In genomic region chr1:26921462-26922200, GRCh38 we compare ENCODE assay signal across 8 cellular contexts. TPM values are rescaled to one million over a fixed set of nuclear protein-coding genes. Genes with fewer than 3 reads are reported as not detected.
DNase-seq lines count a peak whose midpoint lies in the region; ATAC-seq, FAIRE-seq and TF ChIP-seq lines count a peak whose summit lies in the region.

TSS of gene NUDC (plus strand) at chr1:26921743. CDS start at chr1:26921849, 106 bp downstream.

- ATAC-seq in HG02840 (IDR thresholded peaks at IDR 0.05; ENCODE audit: low FRiP score, unreplicated experiment), result peak; percentile 96
- peak; percentile 94 to 98 (median 97) for ATAC-seq in T-cell (replicated peaks in 1 of 4)

- H3K27me3 ChIP-seq in cardiac muscle cell, result no peaks in the 10 kb centered on the region
- H3K27me3 ChIP-seq in parathyroid adenoma (ENCODE audit: control insufficient read depth, insufficient read depth, low read length), result no peaks in the 10 kb centered on the region
- no peaks in the 10 kb centered on the region for H3K27me3 ChIP-seq in tibial nerve

- no peaks in the 10 kb centered on the region for H3K27me3 Mint-ChIP-seq in T-cell

- WGBS in adipose tissue, 3 donors, result 0 to 1% (median 0%) methylated on average over 68 to 74 of the region's 74 CpGs
- WGBS in tibial nerve, 2 donors, result 0 to 1% methylated on average over 59 to 60 of the region's 74 CpGs

- peak within 1 kb of the TSS; percentile 90 to 98 (median 92) for H3K4me3 Mint-ChIP-seq in T-cell

- H2AFZ ChIP-seq in parathyroid adenoma, result peak within 1 kb of the TSS; percentile 94

- H3K36me3 Mint-ChIP-seq in T-cell, result peaks cover 4% of the 10 kb centered on the region

- FAIRE-seq in GM12891 (lab: Jason Lieb, UNC), result peak; percentile 100

- H3K27ac ChIP-seq in adipose tissue (ENCODE audit: low read depth, low read length), result no peak within 1 kb of the TSS
- H3K27ac ChIP-seq in cardiac muscle cell, result peak within 1 kb of the TSS; percentile 74
- peak within 1 kb of the TSS; percentile 66 for H3K27ac ChIP-seq in parathyroid adenoma
- H3K27ac ChIP-seq in tibial nerve, result peak within 1 kb of the TSS; percentile 82 to 97 (median 93)

- H3K9me3 ChIP-seq in cardiac muscle cell (ENCODE audit: low read depth) (no peaks in the 10 kb centered on the region), parathyroid adenoma (ENCODE audit: control insufficient read depth, low read length) (no peaks in the 10 kb centered on the region), tibial nerve (no peaks in the 10 kb centered on the region)

- TF ChIP-seq CTCF in cardiac muscle cell (IDR thresholded peaks at IDR 0.05; ENCODE audit: low read depth, low read length) (no peak), parathyroid adenoma (IDR thresholded peaks at IDR 0.05) (no peak), tibial nerve (IDR thresholded peaks at IDR 0.05) (peak in 1 of 5 experiments; percentile 33)

- CTCF ChIA-PET in T-cell (lab: Charles Lee), result interaction anchor here in 1 of 2 donors (0.5 kb wide), 2 partner anchors 132 to 370 kb away, joined by 3 read pairs; no protein-coding TSS in a partner anchor

- TF ChIP-seq POLR2A in GM12891 (IDR thresholded peaks at IDR 0.05; ENCODE audit: low read depth, low read length) (peak; percentile 93), tibial nerve (IDR thresholded peaks at IDR 0.05) (peak; percentile 84 to 95)

- peaks cover 16% of the 10 kb centered on the region for H3K36me3 ChIP-seq in cardiac muscle cell
- no peaks in the 10 kb centered on the region for H3K36me3 ChIP-seq in parathyroid adenoma (ENCODE audit: control insufficient read depth, insufficient read depth, low read length)
- H3K36me3 ChIP-seq in tibial nerve, result peaks cover 0 to 34% (median 9%) of the 10 kb centered on the region in 3 donors

- no peaks in the 10 kb centered on the region for H3K9me3 Mint-ChIP-seq in T-cell

- peak within 1 kb of the TSS; percentile 61 for H3K9ac ChIP-seq in parathyroid adenoma

- peak within 1 kb of the TSS; percentile 89 for H3K4me2 ChIP-seq in parathyroid adenoma (ENCODE audit: low read length)

- peak within 1 kb of the TSS; percentile 45 for H3K4me3 ChIP-seq in cardiac muscle cell
- peak within 1 kb of the TSS; percentile 89 for H3K4me3 ChIP-seq in parathyroid adenoma (ENCODE audit: low read depth, low read length)
- H3K4me3 ChIP-seq in tibial nerve, result peak within 1 kb of the TSS; percentile 86 to 100 (median 94)

- peak within 1 kb of the TSS; percentile 80 to 95 for H3K27ac Mint-ChIP-seq in T-cell

- H3K79me2 ChIP-seq in parathyroid adenoma, result peaks cover 12% of the 10 kb centered on the region

- DNase-seq in GM12891 (ENCODE audit: insufficient read length, low spot score) (peak; percentile 93), NCI-H1436 treated with DMSO at 0.1 percent for 48 hours (lab: John Stamatoyannopoulos, UW) (peak; percentile 77), T-cell (peak; percentile 84 to 97 (median 94)), cardiac muscle cell (ENCODE audit: low read depth in 1 of 2, low spot score in 1 of 2) (peak; percentile 98), tibial nerve (ENCODE audit: low spot score in 2 of 2) (peak; percentile 91 to 95)

- peaks cover 35 to 40% (median 36%) of the 10 kb centered on the region in 3 donors for H3K4me1 Mint-ChIP-seq in T-cell

- TF ChIP-seq EP300 in tibial nerve (IDR thresholded peaks at IDR 0.05), result peak; percentile 89 to 98

- POLR2A ChIA-PET in T-cell (lab: Charles Lee), result interaction anchor here (0.6 to 2.3 kb wide), 4 partner anchors 22 to 133 kb away, joined by 5 to 13 read pairs (median 8); partner anchors contain the start of gene GPATCH3 (in 1 of the 2)

- H3K4me1 ChIP-seq in cardiac muscle cell (ENCODE audit: low read depth) (peaks cover 9% of the 10 kb centered on the region), parathyroid adenoma (no peaks in the 10 kb centered on the region), tibial nerve (peaks cover 0 to 30% (median 19%) of the 10 kb centered on the region in 4 donors)

TF ChIP-seq in GM12891, 5 proteins besides CTCF, POLR2A, EP300 and RAD21:
- peak; percentile 93 for TF ChIP-seq POLR2AphosphoS5 (IDR thresholded peaks at IDR 0.05; ENCODE audit: low read depth, low read length)
- TF ChIP-seq TAF1 (IDR thresholded peaks at IDR 0.05; ENCODE audit: low read depth, low read length), result peak; percentile 75
- peak; percentile 46; the same call in 1 of the 2 replicates for TF ChIP-seq POU2F2 (IDR thresholded peaks at IDR 0.05; ENCODE audit: low read depth, low read length)
- no peak for TF ChIP-seq SPI1 (IDR thresholded peaks at IDR 0.05; ENCODE audit: low read depth, low read length)
- TF ChIP-seq PAX5 (IDR thresholded peaks at IDR 0.05; ENCODE audit: insufficient read depth, low read length, severe bottlenecking), result no peak
TF ChIP-seq in GM12891: peak in this region for 3.

RNA-seq across cellular contexts. Expression of gene NUDC, which starts in this region (rescaled TPM):
- 83.5 TPM for polyA plus RNA-seq in GM12891 (2012; ENCODE audit: low read depth, missing spikeins)
- total RNA-seq in T-cell (10 to 100 TPM; 39.1 to 45.7 (median 43.2) TPM), cardiac muscle cell (73.8 and 99.6 TPM in 2 replicates), tibial nerve (10 to 100 TPM; 47.9 to 60.9 (median 57.0) TPM)
- polyA plus RNA-seq in adipose tissue (10 to 100 TPM; 36.1 to 49.8 (median 45.1) TPM), cardiac muscle cell (152 and 192 TPM in 2 replicates)
